8 cellular contexts compared by ENCODE assay signal in genomic region chr4:105708376-105709080, GRCh38. TPM values are rescaled to one million over a fixed set of nuclear protein-coding genes. Genes with fewer than 3 reads are reported as not detected.
A peak's percentile ranks its signal among the peaks of the same experiment; 100 is the strongest.
DNase-seq lines count a peak whose midpoint lies in the region; ATAC-seq and TF ChIP-seq lines count a peak whose summit lies in the region.

A gene with protein sequence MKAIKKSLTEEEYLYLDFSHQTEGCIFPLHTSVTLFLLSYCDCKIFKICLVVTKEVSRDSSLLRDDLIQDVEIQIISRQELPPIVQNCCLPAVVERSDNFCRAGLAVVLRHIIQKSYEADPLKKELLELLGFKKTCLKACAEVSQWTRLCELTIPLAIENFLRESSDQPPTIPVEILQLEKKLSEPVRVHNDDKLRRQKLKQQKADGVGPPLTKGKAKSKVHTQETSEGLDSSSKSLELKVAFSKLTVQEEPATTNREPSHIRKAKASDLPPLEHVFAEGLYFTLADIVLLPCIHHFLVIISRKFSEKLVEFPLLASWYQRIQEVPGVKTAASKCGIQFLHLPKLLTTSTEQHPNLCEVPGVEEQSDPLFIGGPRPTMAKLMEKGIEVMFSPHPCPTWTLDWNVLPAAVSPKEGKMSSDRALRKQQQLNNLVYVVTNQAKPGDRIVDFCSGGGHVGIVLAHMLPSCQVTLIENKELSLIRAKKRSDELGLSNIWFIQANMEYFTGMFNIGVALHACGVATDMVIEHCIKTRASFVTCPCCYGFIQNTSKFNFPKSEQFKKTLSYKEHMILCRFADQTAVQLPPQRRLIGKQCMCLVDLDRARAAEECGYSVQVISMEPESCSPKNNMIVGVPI (plus strand): TSS chr4:105708784. CDS start chr4:105717614, 8,830 bp downstream.
TSS of gene INTS12 (minus strand) at chr4:105708689. CDS start at chr4:105700005, 8,684 bp downstream.

- no peaks in the 10 kb centered on the region for H3K27me3 ChIP-seq in GM06990 (replicated peaks; ENCODE audit: control insufficient read depth, insufficient read depth, low read length)

- DNase-seq in GM06990 (ENCODE audit: extremely low read depth, insufficient read length) (peak; percentile 90), NCI-H1092 (lab: John Stamatoyannopoulos, UW) (peak; percentile 91), glomerular endothelial cell (ENCODE audit: extremely low read depth, low read depth, low spot score) (peak; percentile 77), occipital lobe (lab: John Stamatoyannopoulos, UW) (peak; percentile 89)
- DNase-seq in activated naive CD4-positive, alpha-beta T cell treated with anti-CD3 and anti-CD28 coated beads, Interleukin-2, amount 50 U/mL, for 72 hours (ENCODE audit: low spot score in 2 of 2): peak; percentile 81 to 86

- peaks cover 19 to 24% of the 10 kb centered on the region in 2 donors for H3K36me3 Mint-ChIP-seq in activated naive CD4-positive, alpha-beta T cell treated with anti-CD3 and anti-CD28 coated beads, Interleukin-2, amount 50 U/mL, for 72 hours

- H3K27ac ChIP-seq in temporal lobe (ENCODE audit: low read depth, low read length): no peak within 1 kb of the TSS

- TF ChIP-seq CTCF in GM06990 (IDR thresholded peaks at IDR 0.05; ENCODE audit: insufficient read depth, low read length, poor library complexity, severe bottlenecking): no peak

- H3K9me3 Mint-ChIP-seq in activated naive CD4-positive, alpha-beta T cell treated with anti-CD3 and anti-CD28 coated beads, Interleukin-2, amount 50 U/mL, for 72 hours: no peaks in the 10 kb centered on the region

- ATAC-seq in HG02588 (IDR thresholded peaks at IDR 0.05; ENCODE audit: unreplicated experiment) (peak; percentile 90), SK-N-SH treated with all-trans-retinoic acid at 6 μM for 48 hours (peak; percentile 87)
- peak; percentile 93 to 95 for ATAC-seq in activated naive CD4-positive, alpha-beta T cell treated with anti-CD3 and anti-CD28 coated beads, Interleukin-2, amount 50 U/mL, for 72 hours

- H3K4me3 ChIP-seq in GM06990 (replicated peaks; ENCODE audit: low read depth, low read length): peak within 1 kb of the TSS; percentile 85

- H3K27ac Mint-ChIP-seq in activated naive CD4-positive, alpha-beta T cell treated with anti-CD3 and anti-CD28 coated beads, Interleukin-2, amount 50 U/mL, for 72 hours: peak within 1 kb of the TSS; percentile 96 to 98

- no peaks in the 10 kb centered on the region for H3K36me3 ChIP-seq in GM06990 (ENCODE audit: control insufficient read depth, insufficient read depth, low read length)

TF ChIP-seq in SK-N-SH treated with all-trans-retinoic acid at 6 μM for 48 hours, 23 proteins besides CTCF, POLR2A, EP300 and RAD21:
- no peak for TF ChIP-seq CSDC2 (CRISPR knock-in tag; IDR thresholded peaks at IDR 0.05)
- TF ChIP-seq ZFP3 (CRISPR knock-in tag; IDR thresholded peaks at IDR 0.05): peak; percentile 67; the same call in 1 of the 2 replicates
- TF ChIP-seq PPARA (CRISPR knock-in tag; IDR thresholded peaks at IDR 0.05; ENCODE audit: borderline replicate concordance): no peak
- TF ChIP-seq ZNF8 (CRISPR knock-in tag; IDR thresholded peaks at IDR 0.05): peak; percentile 28; the same call in 1 of the 2 replicates
- TF ChIP-seq, protein P1, sequence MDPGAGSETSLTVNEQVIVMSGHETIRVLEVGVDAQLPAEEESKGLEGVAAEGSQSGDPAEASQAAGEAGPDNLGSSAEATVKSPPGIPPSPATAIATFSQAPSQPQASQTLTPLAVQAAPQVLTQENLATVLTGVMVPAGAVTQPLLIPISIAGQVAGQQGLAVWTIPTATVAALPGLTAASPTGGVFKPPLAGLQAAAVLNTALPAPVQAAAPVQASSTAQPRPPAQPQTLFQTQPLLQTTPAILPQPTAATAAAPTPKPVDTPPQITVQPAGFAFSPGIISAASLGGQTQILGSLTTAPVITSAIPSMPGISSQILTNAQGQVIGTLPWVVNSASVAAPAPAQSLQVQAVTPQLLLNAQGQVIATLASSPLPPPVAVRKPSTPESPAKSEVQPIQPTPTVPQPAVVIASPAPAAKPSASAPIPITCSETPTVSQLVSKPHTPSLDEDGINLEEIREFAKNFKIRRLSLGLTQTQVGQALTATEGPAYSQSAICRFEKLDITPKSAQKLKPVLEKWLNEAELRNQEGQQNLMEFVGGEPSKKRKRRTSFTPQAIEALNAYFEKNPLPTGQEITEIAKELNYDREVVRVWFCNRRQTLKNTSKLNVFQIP (CRISPR knock-in tag; IDR thresholded peaks at IDR 0.05; ENCODE audit: borderline replicate concordance, low read depth): 0 out of 2 replicates have a peak, but pooled peaks have one; percentile 71
- TF ChIP-seq TCF4 (CRISPR knock-in tag; IDR thresholded peaks at IDR 0.05; ENCODE audit: borderline replicate concordance): peak; percentile 39; the same call in 1 of the 2 replicates
- TF ChIP-seq TSHZ2 (CRISPR knock-in tag; IDR thresholded peaks at IDR 0.05): peak; percentile 31; the same call in 1 of the 2 replicates

RNA-seq across cellular contexts. Expression of the first gene that starts in this region (rescaled TPM):
- total RNA-seq in activated naive CD4-positive, alpha-beta T cell treated with anti-CD3 and anti-CD28 coated beads, Interleukin-2, amount 50 U/mL, for 72 hours: 10 to 100 TPM in 1 of 2 donors, 1 to 10 TPM in 1; 7.4 to 15.7 TPM
- total RNA-seq in glomerular endothelial cell (8.7 and 10.2 TPM in 2 replicates), occipital lobe (29.5 TPM), temporal lobe (27.0 TPM)

RNA-seq across cellular contexts. Expression of gene INTS12, which starts in this region (rescaled TPM):
- total RNA-seq in activated naive CD4-positive, alpha-beta T cell treated with anti-CD3 and anti-CD28 coated beads, Interleukin-2, amount 50 U/mL, for 72 hours: 10 to 100 TPM; 16.3 to 20.9 TPM
- total RNA-seq in glomerular endothelial cell (24.7 and 31.3 TPM in 2 replicates), occipital lobe (26.5 TPM), temporal lobe (27.5 TPM)
